1 cellular context compared by ENCODE assay signal in genomic region chr21:36127977-36128376, GRCh38.
TF ChIP-seq lines count a peak whose summit lies in the region.

No MANE protein-coding gene starts in this region.

TF ChIP-seq in HepG2, 621 proteins besides CTCF, POLR2A, EP300 and RAD21:
- TF ChIP-seq FOXA3 (CRISPR knock-in tag; IDR thresholded peaks at IDR 0.05) (no peak), KLF12 (CRISPR knock-in tag; IDR thresholded peaks at IDR 0.05; ENCODE audit: borderline replicate concordance) (no peak), RXRB (CRISPR knock-in tag; IDR thresholded peaks at IDR 0.05; ENCODE audit: borderline replicate concordance) (no peak), IKZF5 (CRISPR knock-in tag; IDR thresholded peaks at IDR 0.05) (no peak), KAT8 (CRISPR knock-in tag; IDR thresholded peaks at IDR 0.05) (no peak), SNAPC5 (CRISPR knock-in tag; IDR thresholded peaks at IDR 0.05; ENCODE audit: borderline replicate concordance) (no peak), ZNF780A (CRISPR knock-in tag; IDR thresholded peaks at IDR 0.05) (no peak), CBX5 (CRISPR knock-in tag; IDR thresholded peaks at IDR 0.05; ENCODE audit: borderline replicate concordance) (no peak), SNRNP70 (IDR thresholded peaks at IDR 0.05; ENCODE audit: low read depth, low read length) (no peak), ZSCAN21 (CRISPR knock-in tag; IDR thresholded peaks at IDR 0.05; ENCODE audit: borderline replicate concordance) (no peak), STAT6 (CRISPR knock-in tag; IDR thresholded peaks at IDR 0.05; ENCODE audit: borderline replicate concordance) (no peak), NFE2L1 (CRISPR knock-in tag; IDR thresholded peaks at IDR 0.05; ENCODE audit: borderline replicate concordance) (no peak), ARID2 (CRISPR knock-in tag; IDR thresholded peaks at IDR 0.05; ENCODE audit: borderline replicate concordance) (no peak), YEATS4 (CRISPR knock-in tag; IDR thresholded peaks at IDR 0.05; ENCODE audit: borderline replicate concordance) (no peak), ZNF574 (CRISPR knock-in tag; IDR thresholded peaks at IDR 0.05) (no peak), HDAC2 (CRISPR knock-in tag; IDR thresholded peaks at IDR 0.05) (no peak)
- TF ChIP-seq, protein P1, sequence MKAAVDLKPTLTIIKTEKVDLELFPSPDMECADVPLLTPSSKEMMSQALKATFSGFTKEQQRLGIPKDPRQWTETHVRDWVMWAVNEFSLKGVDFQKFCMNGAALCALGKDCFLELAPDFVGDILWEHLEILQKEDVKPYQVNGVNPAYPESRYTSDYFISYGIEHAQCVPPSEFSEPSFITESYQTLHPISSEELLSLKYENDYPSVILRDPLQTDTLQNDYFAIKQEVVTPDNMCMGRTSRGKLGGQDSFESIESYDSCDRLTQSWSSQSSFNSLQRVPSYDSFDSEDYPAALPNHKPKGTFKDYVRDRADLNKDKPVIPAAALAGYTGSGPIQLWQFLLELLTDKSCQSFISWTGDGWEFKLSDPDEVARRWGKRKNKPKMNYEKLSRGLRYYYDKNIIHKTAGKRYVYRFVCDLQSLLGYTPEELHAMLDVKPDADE (CRISPR knock-in tag; IDR thresholded peaks at IDR 0.05) = no peak
